Comparison of ENCODE assay signal across 8 cellular contexts in genomic region chrX:48475774-48476577, GRCh38.
DNase-seq lines count a peak whose midpoint lies in the region; ATAC-seq and FAIRE-seq lines count a peak whose summit lies in the region.

FTSJ1 (plus strand) TSS chrX:48476199; CDS start chrX:48478048, 1,849 bp downstream.

- peak; percentile 85 for ATAC-seq in HG03442 (IDR thresholded peaks at IDR 0.05; ENCODE audit: unreplicated experiment)

- FAIRE-seq in colon (lab: Jason Lieb, UNC) = peak; percentile 18

- DNase-seq in Ammon's horn (ENCODE audit: low spot score) = peak; percentile 95
- DNase-seq in GM19238 (ENCODE audit: insufficient read length, low spot score) = peak; percentile 80
- peak; percentile 83 to 88 for DNase-seq in NCI-H526 (lab: John Stamatoyannopoulos, UW)
- DNase-seq in activated CD4-positive, alpha-beta T cell treated with anti-CD3 and anti-CD28 coated beads for 48 hours = peak; percentile 89
- DNase-seq in stimulated activated CD4-positive, alpha-beta T cell treated with anti-CD3 and anti-CD28 coated beads, Interleukin-1b, Interleukin-23, amount 100 ng/mL, for 4 hours (ENCODE audit: low read depth in 2 of 2) = peak; percentile 70 to 74

- peak within 1 kb of the TSS; percentile 81 for H3K27ac ChIP-seq in layer of hippocampus (ENCODE audit: low read depth, low read length)

- H3K27me3 ChIP-seq in layer of hippocampus (ENCODE audit: control insufficient read depth, insufficient read depth, low read length) = no peaks in the 10 kb centered on the region

Comparison
In these comparisons a context has a peak if more than half of its experiments do, and no peak if none do; other contexts are left out.
1. Peak in every context shown above with its lines: DNase-seq, ATAC-seq and H3K27ac ChIP-seq.